Comparison of ENCODE assay signal across 8 cellular contexts in genomic region chr12:106302401-106303201, GRCh38. TPM values are rescaled to one million over a fixed set of nuclear protein-coding genes. Genes with fewer than 3 reads are reported as not detected.
DNase-seq lines count a peak whose midpoint lies in the region; ATAC-seq and TF ChIP-seq lines count a peak whose summit lies in the region.

Gene TCP11L2, plus strand, starts transcription at chr12:106302733. Its CDS starts 8,343 bp downstream, at chr12:106311076.

- intact Hi-C loops in Right ventricle myocardium superior (cut with DNase I), result loop anchor here (5.0 to 10.0 kb wide), 2 partner anchors 40 to 58 kb away; partner anchors contain the start of gene CKAP4

- H3K9me3 ChIP-seq in parathyroid adenoma (ENCODE audit: control insufficient read depth, low read length) (no peaks in the 10 kb centered on the region), thymus (ENCODE audit: control insufficient read depth) (no peaks in the 10 kb centered on the region)

- H3K27ac Mint-ChIP-seq in HFFc6, result peak within 1 kb of the TSS; percentile 100
- H3K27ac Mint-ChIP-seq in activated naive CD8-positive, alpha-beta T cell treated with anti-CD3 and anti-CD28 coated beads, Interleukin-2, amount 50 U/mL, for 24 hours, result peak within 1 kb of the TSS; percentile 97

- H3K36me3 ChIP-seq in parathyroid adenoma (ENCODE audit: control insufficient read depth, insufficient read depth, low read length), result no peaks in the 10 kb centered on the region
- H3K36me3 ChIP-seq in thymus (ENCODE audit: control insufficient read depth, insufficient read depth), result no peaks in the 10 kb centered on the region

- peaks cover 26% of the 10 kb centered on the region for H3K4me1 ChIP-seq in parathyroid adenoma
- peaks cover 13% of the 10 kb centered on the region for H3K4me1 ChIP-seq in thymus (ENCODE audit: control insufficient read depth, insufficient read depth, low read length)

- H3K27me3 Mint-ChIP-seq in HFFc6 (ENCODE audit: insufficient read depth), result no peaks in the 10 kb centered on the region
- H3K27me3 Mint-ChIP-seq in activated naive CD8-positive, alpha-beta T cell treated with anti-CD3 and anti-CD28 coated beads, Interleukin-2, amount 50 U/mL, for 24 hours, result no peaks in the 10 kb centered on the region

- H3K27ac ChIP-seq in parathyroid adenoma, result peak within 1 kb of the TSS; percentile 97
- peak within 1 kb of the TSS; percentile 95 for H3K27ac ChIP-seq in thymus (ENCODE audit: low read depth)

- H2AFZ ChIP-seq in parathyroid adenoma, result peak within 1 kb of the TSS; percentile 90

- H3K9me3 Mint-ChIP-seq in HFFc6, result no peaks in the 10 kb centered on the region
- no peaks in the 10 kb centered on the region for H3K9me3 Mint-ChIP-seq in activated naive CD8-positive, alpha-beta T cell treated with anti-CD3 and anti-CD28 coated beads, Interleukin-2, amount 50 U/mL, for 24 hours

- TF ChIP-seq CTCF in HFFc6 (IDR thresholded peaks at IDR 0.05), result no peak
- no peak for TF ChIP-seq CTCF in NB4 (IDR thresholded peaks at IDR 0.05; ENCODE audit: low read depth, low read length)
- TF ChIP-seq CTCF in parathyroid adenoma (IDR thresholded peaks at IDR 0.05), result no peak

- peak within 1 kb of the TSS; percentile 96 for H3K4me2 ChIP-seq in parathyroid adenoma (ENCODE audit: low read length)

- under 1% methylated on average over 75 of the region's 76 CpGs for whole genome bisulfite sequencing in thymus

- peaks cover 3% of the 10 kb centered on the region for H3K79me2 ChIP-seq in parathyroid adenoma

- H3K4me3 ChIP-seq in NB4 (ENCODE audit: low read depth, low read length), result peak within 1 kb of the TSS; percentile 76
- H3K4me3 ChIP-seq in parathyroid adenoma (ENCODE audit: low read depth, low read length), result peak within 1 kb of the TSS; percentile 98
- peak within 1 kb of the TSS; percentile 89 for H3K4me3 ChIP-seq in thymus (ENCODE audit: low read length)

- H3K27me3 ChIP-seq in parathyroid adenoma (ENCODE audit: control insufficient read depth, insufficient read depth, low read length), result no peaks in the 10 kb centered on the region
- no peaks in the 10 kb centered on the region for H3K27me3 ChIP-seq in thymus (ENCODE audit: control insufficient read depth, insufficient read depth)

- DNase-seq in GM04504 (ENCODE audit: low read depth), result peak; percentile 66
- DNase-seq in HFFc6, result peak; percentile 70
- peak; percentile 86 for DNase-seq in NB4 (ENCODE audit: low read depth)
- peak; percentile 92 for DNase-seq in T follicular helper cell (ENCODE audit: low read depth)
- peak; percentile 91 for DNase-seq in activated naive CD8-positive, alpha-beta T cell treated with anti-CD3 and anti-CD28 coated beads, Interleukin-2, amount 50 U/mL, for 24 hours
- peak; percentile 94 for DNase-seq in Right ventricle myocardium superior

- ATAC-seq in activated naive CD8-positive, alpha-beta T cell treated with anti-CD3 and anti-CD28 coated beads, Interleukin-2, amount 50 U/mL, for 24 hours, result peak; percentile 64
- peak; percentile 88 for ATAC-seq in Right ventricle myocardium superior (ENCODE audit: poor library complexity)

- no peaks in the 10 kb centered on the region for H3K36me3 Mint-ChIP-seq in HFFc6 (ENCODE audit: low read depth)
- H3K36me3 Mint-ChIP-seq in activated naive CD8-positive, alpha-beta T cell treated with anti-CD3 and anti-CD28 coated beads, Interleukin-2, amount 50 U/mL, for 24 hours (ENCODE audit: low read depth), result no peaks in the 10 kb centered on the region

- H3K9ac ChIP-seq in parathyroid adenoma, result peak within 1 kb of the TSS; percentile 56

- peaks cover 33% of the 10 kb centered on the region for H3K4me1 Mint-ChIP-seq in HFFc6 (ENCODE audit: low read depth)
- peaks cover 59% of the 10 kb centered on the region for H3K4me1 Mint-ChIP-seq in activated naive CD8-positive, alpha-beta T cell treated with anti-CD3 and anti-CD28 coated beads, Interleukin-2, amount 50 U/mL, for 24 hours

- no peak for TF ChIP-seq POLR2A in NB4 (IDR thresholded peaks at IDR 0.05; ENCODE audit: extremely low read depth, insufficient read length)

- peak within 1 kb of the TSS; percentile 91 for H3K4me3 Mint-ChIP-seq in HFFc6
- peak within 1 kb of the TSS; percentile 86 for H3K4me3 Mint-ChIP-seq in activated naive CD8-positive, alpha-beta T cell treated with anti-CD3 and anti-CD28 coated beads, Interleukin-2, amount 50 U/mL, for 24 hours

RNA-seq across cellular contexts. Expression of gene TCP11L2, which starts in this region (rescaled TPM):
- 10 to 100 TPM; 13.4 to 21.9 (median 15.6) TPM for total RNA-seq in HFFc6 (2021; fragmentation: NEBNext Ultra II Directional; extraction: Animal tissue kit (Norgen Biotek cat#: 25700))
- 122 TPM for total RNA-seq in Right ventricle myocardium superior
- 5.9 TPM for polyA plus RNA-seq in thymus

Comparison
In these comparisons a context has a peak if more than half of its experiments do, and no peak if none do; other contexts are left out.
1. Peak in every context shown above with its lines: DNase-seq, ATAC-seq, H3K4me3 ChIP-seq and H3K27ac ChIP-seq.